26 cellular contexts compared by ENCODE assay signal in genomic region chr20:57738484-57738883, GRCh38. TPM values are rescaled to one million over a fixed set of nuclear protein-coding genes. Genes with fewer than 3 reads are reported as not detected.
A peak's percentile ranks its signal among the peaks of the same experiment; 100 is the strongest.
DNase-seq lines count a peak whose midpoint lies in the region; ATAC-seq lines count a peak whose summit lies in the region.
"Had no signal": no experiment of that assay in that cellular context is flagged by ENCODE, and none has a peak within 500 bp of the region (broad histone marks: within the 10 kb centered on the region; RNA-seq: fewer than 3 reads in every experiment).

No MANE protein-coding gene starts in this region.

- H3K9me2 ChIP-seq in Karpas-422 (replicated peaks; ENCODE audit: insufficient read depth, low read length), result no peaks in the 10 kb centered on the region

- H3K27me3 ChIP-seq in H7 (ENCODE audit: control insufficient read depth, insufficient read depth, low read length) (no peaks in the 10 kb centered on the region), Karpas-422 (ENCODE audit: low read length) (no peaks in the 10 kb centered on the region; the same call in 1 of the 2 replicates), HAP-1 (ENCODE audit: low read depth) (no peaks in the 10 kb centered on the region)
- H3K27me3 ChIP-seq: left lung, thyroid gland had no signal

- no peak overlapping the region for H3K9ac ChIP-seq in Karpas-422 (ENCODE audit: low read length)
- H3K9ac ChIP-seq: KMS-11 had no signal

- H3K27ac ChIP-seq in Karpas-422 (ENCODE audit: low read length), result no peak overlapping the region
- H3K27ac ChIP-seq: epithelial cell of prostate, KMS-11, left lung, thyroid gland had no signal

- no peak overlapping the region for H3K4me2 ChIP-seq in Karpas-422 (ENCODE audit: low read depth, low read length, poor library complexity, severe bottlenecking)
- H3K4me2 ChIP-seq: KMS-11 had no signal

- no peaks in the 10 kb centered on the region for H3K79me2 ChIP-seq in Karpas-422 (ENCODE audit: low read length)

- intact Hi-C loops in left colon (cut with DNase I, micrococcal nuclease), result no loop called here

- no peaks in the 10 kb centered on the region for H3K36me3 ChIP-seq in H7 (replicated peaks; ENCODE audit: control insufficient read depth, insufficient read depth, low read length)
- no peaks in the 10 kb centered on the region for H3K36me3 ChIP-seq in Karpas-422 (ENCODE audit: insufficient read depth, low read length)
- no peaks in the 10 kb centered on the region for H3K36me3 ChIP-seq in HAP-1 (replicated peaks)
- H3K36me3 ChIP-seq: left lung, thyroid gland had no signal

- H4K20me1 ChIP-seq in Karpas-422 (ENCODE audit: insufficient read depth, low read depth, low read length), result no peaks in the 10 kb centered on the region

- peak; percentile 82 for ATAC-seq in left colon
- ATAC-seq: left lung; natural killer cell treated with Interleukin-12 subunit alpha and Interleukin-12 subunit beta and Interleukin-15 and Interleukin-18, amount 100 ng/mL, for 72 hours; SK-N-SH treated with all-trans-retinoic acid at 6 μM for 48 hours; WTC11 had no signal

- H3K9me3 ChIP-seq in Karpas-422 (ENCODE audit: low read length) (no peaks in the 10 kb centered on the region), HAP-1 (no peaks in the 10 kb centered on the region)
- H3K9me3 ChIP-seq: left lung, thyroid gland had no signal

- H3K4me3 ChIP-seq in H7 (ENCODE audit: insufficient read depth, low read depth, low read length) (no peak overlapping the region), Karpas-422 (ENCODE audit: low read length) (no peak overlapping the region), HAP-1 (no peak overlapping the region)
- H3K4me3 ChIP-seq: left lung, thyroid gland had no signal

- no peak overlapping the region for H2AFZ ChIP-seq in Karpas-422 (ENCODE audit: low read length)

- DNase-seq in AG08396 (ENCODE audit: low spot score) (peak; percentile 20), H7 (peak; percentile 22), SW480 (ENCODE audit: low spot score) (peak; percentile 63), left colon (no peak), Karpas-422 (no peak), NCI-H2171 treated with DMSO at 0.1 percent for 48 hours (lab: John Stamatoyannopoulos, UW) (no peak), activated gamma-delta T cell treated with Interleukin-2 at 50 U/mL for 16 hours (no peak), HAP-1 (ENCODE audit: low spot score in 2 of 2) (no peak)
- DNase-seq: activated CD4-positive, alpha-beta T cell treated with anti-CD3 and anti-CD28 coated beads, Interleukin-2, amount 50 U/mL, for 1 hour; activated naive CD8-positive, alpha-beta T cell treated with anti-CD3 and anti-CD28 coated beads, Interleukin-2, amount 10 ng/mL, durations not matched to agents 7 days and 5 days; CD4-positive, CD25-positive, alpha-beta regulatory T cell; DMS 273 treated with DMSO at 0.1 percent for 48 hours; foreskin fibroblast; immature natural killer cell; left lung; midbrain; NCI-H187; NCI-H226; stimulated activated CD4-positive, alpha-beta T cell treated with anti-CD3 and anti-CD28 coated beads, Interleukin-4, amount 100 ng/mL, for 4 hours; stimulated activated naive CD4-positive, alpha-beta T cell; thyroid gland had no signal

- no peaks in the 10 kb centered on the region for H3K4me1 ChIP-seq in Karpas-422 (ENCODE audit: low read length)
- H3K4me1 ChIP-seq in HAP-1, result no peaks in the 10 kb centered on the region
- H3K4me1 ChIP-seq: left lung, thyroid gland had no signal

- in situ Hi-C loops in HAP-1 (cut with MboI; ENCODE audit: low sequenced_read_pairs), result no loop called here

RNA-seq across cellular contexts. Expression of gene PMEPA1, which starts 28.7 kb away (rescaled TPM):
- 17.8 and 25.1 TPM in 2 replicates for total RNA-seq in H7 (2014; rRNA removed; shearing (Covaris generic))
- total RNA-seq in left colon, result 10 to 100 TPM; 15.0 to 41.6 TPM
- total RNA-seq in Karpas-422 (2014; rRNA removed; shearing (Covaris generic); ENCODE audit: low replicate concordance), result 1.6 and 1.9 TPM in 2 replicates

Comparison
In these comparisons a context has a peak if more than half of its experiments do, and no peak if none do; other contexts are left out.
1. DNase-seq: peak in AG08396 (single experiment), H7 (single experiment) and SW480 (single experiment); none in left colon (0 of 2), Karpas-422 (single experiment), NCI-H2171 treated with DMSO at 0.1 percent for 48 hours (single experiment), activated gamma-delta T cell treated with Interleukin-2 at 50 U/mL for 16 hours (single experiment) and HAP-1 (0 of 2).